9 cellular contexts compared by ENCODE assay signal in the genomic region with DNA sequence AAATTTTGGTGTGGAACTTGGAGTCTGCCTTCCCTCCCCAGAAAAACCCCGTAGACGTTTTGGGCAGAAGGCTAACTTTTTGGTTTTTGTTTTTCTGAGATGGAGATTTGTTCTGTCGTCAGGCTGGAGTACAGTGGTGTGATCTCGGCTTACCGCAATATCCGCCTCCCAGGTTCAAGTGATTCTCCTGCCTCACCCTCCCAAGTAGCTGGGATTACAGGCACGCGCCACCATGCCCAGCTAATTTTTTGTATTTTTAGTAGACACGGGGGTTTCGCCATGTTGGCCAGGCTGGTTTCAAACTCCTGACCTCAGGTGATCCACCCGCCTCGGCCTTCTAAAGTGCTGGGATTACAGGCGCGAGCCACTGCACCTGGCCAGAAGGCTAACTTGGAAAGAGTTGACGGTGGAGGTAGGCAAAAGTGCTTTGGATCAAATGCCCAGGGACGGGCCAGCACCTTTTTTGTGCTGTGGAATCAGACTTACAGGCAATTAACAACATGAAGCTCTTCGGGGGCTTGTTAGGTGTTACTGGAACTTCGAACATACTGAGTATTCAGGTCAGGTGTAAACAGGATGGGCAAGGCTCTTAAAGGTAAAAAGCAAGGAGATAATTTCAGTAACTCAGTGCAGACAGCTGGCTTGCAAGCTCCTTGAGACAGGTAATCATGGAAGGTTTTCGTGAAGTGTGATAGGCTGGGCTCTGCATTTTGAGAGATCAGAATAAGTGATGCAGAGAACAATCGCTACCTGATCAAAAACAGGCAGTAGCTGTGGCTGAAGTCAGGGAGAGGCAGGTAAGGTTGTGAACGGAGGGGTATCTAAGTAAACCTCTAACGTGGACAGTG. TPM values are rescaled to one million over a fixed set of nuclear protein-coding genes. Genes with fewer than 3 reads are reported as not detected.
DNase-seq lines count a peak whose midpoint lies in the region; ATAC-seq and TF ChIP-seq lines count a peak whose summit lies in the region.
"Had no signal": no experiment of that assay in that cellular context is flagged by ENCODE, and none has a peak within 500 bp of the region (broad histone marks: within the 10 kb centered on the region; RNA-seq: fewer than 3 reads in every experiment).

No MANE protein-coding gene starts in this region.

- peaks cover 0 to 33% (median 9%) of the 10 kb centered on the region in 5 donors for H3K36me3 Mint-ChIP-seq in naive thymus-derived CD4-positive, alpha-beta T cell

- no peak for TF ChIP-seq CTCF in choroid plexus epithelial cell (conservative IDR thresholded peaks at IDR 0.05; ENCODE audit: low read depth, low read length)

- H4K20me1 ChIP-seq in BLaER1 treated with 17β-estradiol and CSF1 and Interleukin-3, amounts not matched to agents 10 nM and 100 nM, result peaks cover 27 to 65% (median 54%) of the 10 kb centered on the region in 11 experiments; a peak in 21 of 22 replicates

- H3K9ac ChIP-seq in BLaER1 treated with 17β-estradiol and CSF1 and Interleukin-3, amounts not matched to agents 10 nM and 100 nM, result peak overlapping the region; percentile 91 to 99 (median 97)

- H3K4me3 ChIP-seq in BLaER1 treated with 17β-estradiol and CSF1 and Interleukin-3, amounts not matched to agents 10 nM and 100 nM, result peak overlapping the region; percentile 86 to 98 (median 92)
- peak overlapping the region; percentile 92 for H3K4me3 ChIP-seq in choroid plexus epithelial cell (ENCODE audit: low read depth, low read length)
- peak overlapping the region; percentile 89 for H3K4me3 ChIP-seq in naive thymus-derived CD4-positive, alpha-beta T cell (ENCODE audit: low read length)

- peaks cover 25 to 59% (median 50%) of the 10 kb centered on the region in 11 experiments for H3K36me3 ChIP-seq in BLaER1 treated with 17β-estradiol and CSF1 and Interleukin-3, amounts not matched to agents 10 nM and 100 nM
- H3K36me3 ChIP-seq in KOPT-K1 (ENCODE audit: insufficient read depth, low read length), result peaks cover 53% of the 10 kb centered on the region
- peaks cover 0 to 40% (median 3%) of the 10 kb centered on the region in 3 experiments for H3K36me3 ChIP-seq in naive thymus-derived CD4-positive, alpha-beta T cell (ENCODE audit: control insufficient read depth in 2 of 3, insufficient read depth in 3 of 3, low read length in 3 of 3)

- TF ChIP-seq POLR2A in erythroblast (IDR thresholded peaks at IDR 0.05; ENCODE audit: low read length), result no peak

- peak overlapping the region; percentile 85 to 99 (median 91) for H3K27ac Mint-ChIP-seq in naive thymus-derived CD4-positive, alpha-beta T cell

- peak overlapping the region; percentile 82 to 99 (median 97) for H3K4me2 ChIP-seq in BLaER1 treated with 17β-estradiol and CSF1 and Interleukin-3, amounts not matched to agents 10 nM and 100 nM

- CTCF ChIA-PET in naive thymus-derived CD4-positive, alpha-beta T cell (lab: Charles Lee), result interaction anchor here (0.6 to 1.3 kb wide), 2 partner anchors 10 to 1828 kb away, joined by 3 read pairs; no protein-coding TSS in a partner anchor

- peaks cover 48 to 65% (median 60%) of the 10 kb centered on the region in 10 experiments for H3K4me1 ChIP-seq in BLaER1 treated with 17β-estradiol and CSF1 and Interleukin-3, amounts not matched to agents 10 nM and 100 nM
- H3K4me1 ChIP-seq in naive thymus-derived CD4-positive, alpha-beta T cell (ENCODE audit: control insufficient read depth in 2 of 2, insufficient read depth in 2 of 2, low read length in 2 of 2), result peaks cover 25 to 40% of the 10 kb centered on the region in 2 donors

- peak overlapping the region; percentile 75 to 100 (median 90) for H3K4me3 Mint-ChIP-seq in naive thymus-derived CD4-positive, alpha-beta T cell

- H3K27me3 ChIP-seq in BLaER1 treated with 17β-estradiol and CSF1 and Interleukin-3, amounts not matched to agents 10 nM and 100 nM, result no peaks in the 10 kb centered on the region
- no peaks in the 10 kb centered on the region for H3K27me3 ChIP-seq in naive thymus-derived CD4-positive, alpha-beta T cell (ENCODE audit: control insufficient read depth in 2 of 2, insufficient read depth in 2 of 2, low read length in 2 of 2)
- H3K27me3 ChIP-seq: gastrocnemius medialis had no signal

- no peaks in the 10 kb centered on the region for H3K9me3 ChIP-seq in BLaER1 treated with 17β-estradiol and CSF1 and Interleukin-3, amounts not matched to agents 10 nM and 100 nM (replicated peaks in 1 of 11)
- H3K9me3 ChIP-seq in KOPT-K1 (ENCODE audit: insufficient read depth, low read length, poor library complexity, severe bottlenecking), result no peaks in the 10 kb centered on the region
- no peaks in the 10 kb centered on the region for H3K9me3 ChIP-seq in naive thymus-derived CD4-positive, alpha-beta T cell (ENCODE audit: control insufficient read depth in 2 of 3, low read length in 3 of 3)
- H3K9me3 ChIP-seq: gastrocnemius medialis had no signal

- POLR2A ChIA-PET in naive thymus-derived CD4-positive, alpha-beta T cell (lab: Charles Lee), result interaction anchor here (0.7 to 5.5 kb wide), 14 partner anchors 11 to 334 kb away, joined by 3 to 71 read pairs (median 4); partner anchors contain the start of genes GPC2, MCM7, POP7 and STAG3

- H3K27me3 Mint-ChIP-seq in naive thymus-derived CD4-positive, alpha-beta T cell, result peaks cover 0 to 7% (median 0%) of the 10 kb centered on the region in 5 donors

- H3K27ac ChIP-seq in BLaER1 treated with 17β-estradiol and CSF1 and Interleukin-3, amounts not matched to agents 10 nM and 100 nM, result peak overlapping the region in 8 of 11 experiments; percentile 91 to 98 (median 94); a peak in 14 of 22 replicates
- peak overlapping the region; percentile 99 for H3K27ac ChIP-seq in KOPT-K1 (ENCODE audit: low read depth, low read length, poor library complexity, severe bottlenecking)
- H3K27ac ChIP-seq in naive thymus-derived CD4-positive, alpha-beta T cell (ENCODE audit: low read depth, low read length), result peak overlapping the region; percentile 98

- intact Hi-C loops in naive thymus-derived CD4-positive, alpha-beta T cell (cut with micrococcal nuclease), result loop anchor here in 1 of 2 donors (10.0 kb wide), 1 partner anchor 890 kb away; the partner anchor contains the start of gene IFT22

- DNase-seq in choroid plexus epithelial cell (ENCODE audit: low read depth), result no peak
- peak in 2 of 9 donors; percentile 28 to 34 for DNase-seq in naive thymus-derived CD4-positive, alpha-beta T cell
- no peak for DNase-seq in erythroblast (lab: John Stamatoyannopoulos, UW)
- DNase-seq: gastrocnemius medialis had no signal

- H3K4me1 Mint-ChIP-seq in naive thymus-derived CD4-positive, alpha-beta T cell, result peaks cover 33 to 57% (median 47%) of the 10 kb centered on the region in 7 donors

- ATAC-seq in naive thymus-derived CD4-positive, alpha-beta T cell, result no peak
- ATAC-seq in HG02678 (IDR thresholded peaks at IDR 0.05; ENCODE audit: unreplicated experiment), result no peak
- ATAC-seq in GM21619 (IDR thresholded peaks at IDR 0.05; ENCODE audit: unreplicated experiment), result no peak
- no peak for ATAC-seq in HG03159 (IDR thresholded peaks at IDR 0.05; ENCODE audit: unreplicated experiment)
- ATAC-seq: gastrocnemius medialis had no signal

- peaks cover 0 to 10% (median 0%) of the 10 kb centered on the region in 11 donors for H3K9me3 Mint-ChIP-seq in naive thymus-derived CD4-positive, alpha-beta T cell

RNA-seq across cellular contexts. Expression of gene PPP1R35, which starts 1.8 kb away (rescaled TPM):
- 10 to 100 TPM; 33.5 to 80.0 (median 65.7) TPM for total RNA-seq in naive thymus-derived CD4-positive, alpha-beta T cell
- 10 to 100 TPM; 25.1 to 52.7 TPM for polyA plus RNA-seq in naive thymus-derived CD4-positive, alpha-beta T cell

RNA-seq across cellular contexts. Expression of gene MEPCE, which starts 4.9 kb away (rescaled TPM):
- total RNA-seq in naive thymus-derived CD4-positive, alpha-beta T cell, result 10 to 100 TPM; 47.9 to 68.2 (median 65.1) TPM
- 10 to 100 TPM; 12.2 to 20.5 TPM for polyA plus RNA-seq in naive thymus-derived CD4-positive, alpha-beta T cell

RNA-seq across cellular contexts. Expression of gene ZCWPW1, which starts 6.0 kb away (rescaled TPM):
- total RNA-seq in naive thymus-derived CD4-positive, alpha-beta T cell, result 10 to 100 TPM in 3 of 5 experiments, 1 to 10 TPM in 2; 4.1 to 18.6 (median 10.3) TPM
- polyA plus RNA-seq in naive thymus-derived CD4-positive, alpha-beta T cell, result 1 to 10 TPM; 5.6 to 5.9 TPM

RNA-seq across cellular contexts. Expression of gene SPACDR, which starts 29.5 kb away (rescaled TPM):
- 1 to 10 TPM; 1.6 to 7.8 (median 2.2) TPM for total RNA-seq in naive thymus-derived CD4-positive, alpha-beta T cell
- under 1 TPM in 1 of 2 donors, not detected in 1; 0.85 TPM for polyA plus RNA-seq in naive thymus-derived CD4-positive, alpha-beta T cell

RNA-seq across cellular contexts. Expression of gene TSC22D4, which starts 44.5 kb away (rescaled TPM):
- total RNA-seq in naive thymus-derived CD4-positive, alpha-beta T cell, result 100 to 1,000 TPM in 4 of 5 experiments, 10 to 100 TPM in 1; 75.6 to 124 (median 115) TPM
- 10 to 100 TPM; 23.7 to 30.1 TPM for polyA plus RNA-seq in naive thymus-derived CD4-positive, alpha-beta T cell
